In the genomic region with DNA sequence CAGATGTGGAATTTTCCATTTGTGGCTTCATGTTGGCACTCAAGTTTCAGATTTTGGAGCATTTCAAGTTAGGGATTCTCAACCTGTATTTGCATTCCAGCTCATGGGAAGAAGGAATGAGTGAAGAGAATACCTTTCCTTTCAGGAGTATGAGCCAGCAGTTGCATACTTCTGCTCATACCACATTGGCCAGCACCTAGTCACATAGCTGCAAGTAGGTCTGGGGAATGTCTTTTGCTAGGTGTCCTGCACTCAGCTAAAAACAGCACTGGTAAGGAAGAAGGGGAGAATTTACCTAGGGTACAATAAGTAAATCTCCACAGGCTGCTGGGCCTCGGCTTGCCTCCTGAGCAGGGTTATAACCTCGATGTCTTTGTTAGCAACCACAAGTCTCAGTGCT, we compare ENCODE assay signal across 18 cellular contexts. TPM values are rescaled to one million over a fixed set of nuclear protein-coding genes. Genes with fewer than 3 reads are reported as not detected.
"Had no signal": no experiment of that assay in that cellular context is flagged by ENCODE, and none has a peak within 500 bp of the region (broad histone marks: within the 10 kb centered on the region; RNA-seq: fewer than 3 reads in every experiment).

No MANE protein-coding gene starts in this region.

- H3K4me1 ChIP-seq: heart left ventricle, parathyroid adenoma, tibial nerve had no signal

- FAIRE-seq: frontal cortex, islet of Langerhans had no signal

- H3K27ac ChIP-seq: epithelial cell of prostate, heart left ventricle, parathyroid adenoma, tibial nerve, VCaP had no signal

- H3K27me3 ChIP-seq: tibial nerve had no signal

- ATAC-seq: activated T-helper 17 cell treated with anti-CD3 and anti-CD28 coated beads, Interleukin-2, amount 50 U/mL, for 72 hours; heart left ventricle; left lobe of liver; naive thymus-derived CD8-positive, alpha-beta T cell had no signal

- H3K9ac ChIP-seq: parathyroid adenoma had no signal

- H3K4me3 ChIP-seq: heart left ventricle, tibial nerve had no signal

- DNase-seq: activated CD4-positive, alpha-beta T cell treated with anti-CD3 and anti-CD28 coated beads, Interleukin-2, amount 50 U/mL, for 48 hours; activated naive CD4-positive, alpha-beta T cell treated with Interleukin-2 at 50 U/mL for 16 hours; anterior cingulate cortex; cerebellar nuclear complex; effector memory CD4-positive, alpha-beta T cell; heart left ventricle; naive thymus-derived CD8-positive, alpha-beta T cell; stimulated activated CD4-positive, alpha-beta T cell treated with anti-CD3 and anti-CD28 coated beads, Interleukin-2, amount 100 ng/mL, for 48 hours; stimulated activated naive CD4-positive, alpha-beta T cell treated with Interleukin-2 at 50 U/mL for 16 hours; substantia nigra had no signal

- H2AFZ ChIP-seq: parathyroid adenoma had no signal

- H3K9me3 ChIP-seq: tibial nerve had no signal

- H3K79me2 ChIP-seq: parathyroid adenoma had no signal

RNA-seq across cellular contexts. Expression of a gene that starts 24.6 kb away (rescaled TPM):
- total RNA-seq: left lobe of liver had no signal
